Comparison of ENCODE assay signal across 8 cellular contexts in the genomic region with DNA sequence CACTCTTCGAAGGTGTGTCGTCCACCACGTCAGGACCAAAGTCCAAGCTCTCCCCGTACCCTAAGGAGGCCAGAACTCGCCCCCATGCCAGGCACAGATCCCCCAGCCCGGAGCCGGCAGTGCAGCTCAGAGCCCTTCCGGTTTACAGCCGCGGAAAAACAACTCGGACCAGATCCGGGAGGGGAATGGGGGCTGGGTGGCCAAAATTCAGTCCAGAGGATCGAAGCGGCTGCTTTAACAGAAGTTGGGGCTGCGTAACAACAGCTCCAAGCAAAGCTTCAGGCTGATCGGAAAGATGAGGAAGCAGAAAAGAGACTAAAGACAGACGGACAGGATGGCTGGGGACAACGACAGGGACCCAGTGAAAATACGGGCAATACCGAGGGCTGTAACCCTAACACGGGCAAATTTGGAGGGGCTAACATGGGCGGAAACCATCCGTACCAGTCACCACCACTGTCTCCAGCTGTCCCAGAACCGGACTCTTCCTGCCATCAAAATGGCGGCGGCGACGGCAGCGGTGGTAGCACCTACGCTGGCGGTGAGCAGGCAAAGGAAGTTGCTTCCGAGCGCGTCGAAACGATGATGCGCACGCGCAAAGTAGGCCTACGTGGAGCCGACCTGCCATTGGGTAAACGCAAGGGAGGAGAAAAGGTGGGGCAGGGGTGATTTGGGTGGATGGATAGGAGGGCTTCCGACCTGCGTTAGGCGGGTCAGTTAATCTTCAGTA.
DNase-seq lines count a peak whose midpoint lies in the region; ATAC-seq and TF ChIP-seq lines count a peak whose summit lies in the region.

A gene (minus strand): TSS at position 556 of the 730 bp plus-strand sequence. CDS start 678 bp downstream, outside the sequence.

- no peak for TF ChIP-seq CTCF in AG09309 (IDR thresholded peaks at IDR 0.05; ENCODE audit: control insufficient read depth, insufficient read depth, low read depth, low read length, missing control alignments)

- no peaks in the 10 kb centered on the region for H3K9me3 Mint-ChIP-seq in central memory CD8-positive, alpha-beta T cell

- H3K4me3 ChIP-seq in AG09309 (ENCODE audit: control insufficient read depth, low read depth, low read length) = peak within 1 kb of the TSS; percentile 92

- DNase-seq in AG09309 (ENCODE audit: low read depth) = peak; percentile 89
- DNase-seq in NCI-H446 (lab: John Stamatoyannopoulos, UW) = peak; percentile 92 to 96
- peak; percentile 88 for DNase-seq in activated CD4-positive, CD25-positive, alpha-beta regulatory T cell treated with anti-CD3 and anti-CD28 coated beads, Interleukin-2, amount 50 U/mL, for 16 hours (ENCODE audit: low read depth, low spot score)
- DNase-seq in central memory CD8-positive, alpha-beta T cell (ENCODE audit: low spot score in 2 of 2) = peak; percentile 82 to 85
- DNase-seq in islet precursor cell = peak; percentile 98
- DNase-seq in stimulated activated CD4-positive, alpha-beta T cell treated with anti-CD3 and anti-CD28 coated beads, Interleukin-12 subunit alpha, Interleukin-12 subunit beta, amount 100 ng/mL, for 48 hours (ENCODE audit: low read depth in 2 of 3, low spot score in 1 of 3) = peak; percentile 85 to 90 (median 88)

- peaks cover 30% of the 10 kb centered on the region for H3K36me3 Mint-ChIP-seq in central memory CD8-positive, alpha-beta T cell (ENCODE audit: insufficient read depth)

- peak within 1 kb of the TSS; percentile 95 for H3K4me3 Mint-ChIP-seq in central memory CD8-positive, alpha-beta T cell

- peak; percentile 98 for ATAC-seq in GM19025 (IDR thresholded peaks at IDR 0.05; ENCODE audit: low read depth, unreplicated experiment)
- ATAC-seq in HG03342 (IDR thresholded peaks at IDR 0.05; ENCODE audit: unreplicated experiment) = peak; percentile 98
- peak; percentile 94 for ATAC-seq in central memory CD8-positive, alpha-beta T cell (replicated peaks; ENCODE audit: extremely low read depth, poor library complexity, severe bottlenecking)

- H3K27me3 Mint-ChIP-seq in central memory CD8-positive, alpha-beta T cell = peaks cover 30% of the 10 kb centered on the region

- peak within 1 kb of the TSS; percentile 99 for H3K27ac Mint-ChIP-seq in central memory CD8-positive, alpha-beta T cell (ENCODE audit: low read depth)

- H3K4me1 Mint-ChIP-seq in central memory CD8-positive, alpha-beta T cell = peaks cover 38% of the 10 kb centered on the region

Comparison
In these comparisons a context has a peak if more than half of its experiments do, and no peak if none do; other contexts are left out.
1. Peak in every context shown above with its lines: DNase-seq, ATAC-seq and H3K4me3 ChIP-seq.